In the genomic region with DNA sequence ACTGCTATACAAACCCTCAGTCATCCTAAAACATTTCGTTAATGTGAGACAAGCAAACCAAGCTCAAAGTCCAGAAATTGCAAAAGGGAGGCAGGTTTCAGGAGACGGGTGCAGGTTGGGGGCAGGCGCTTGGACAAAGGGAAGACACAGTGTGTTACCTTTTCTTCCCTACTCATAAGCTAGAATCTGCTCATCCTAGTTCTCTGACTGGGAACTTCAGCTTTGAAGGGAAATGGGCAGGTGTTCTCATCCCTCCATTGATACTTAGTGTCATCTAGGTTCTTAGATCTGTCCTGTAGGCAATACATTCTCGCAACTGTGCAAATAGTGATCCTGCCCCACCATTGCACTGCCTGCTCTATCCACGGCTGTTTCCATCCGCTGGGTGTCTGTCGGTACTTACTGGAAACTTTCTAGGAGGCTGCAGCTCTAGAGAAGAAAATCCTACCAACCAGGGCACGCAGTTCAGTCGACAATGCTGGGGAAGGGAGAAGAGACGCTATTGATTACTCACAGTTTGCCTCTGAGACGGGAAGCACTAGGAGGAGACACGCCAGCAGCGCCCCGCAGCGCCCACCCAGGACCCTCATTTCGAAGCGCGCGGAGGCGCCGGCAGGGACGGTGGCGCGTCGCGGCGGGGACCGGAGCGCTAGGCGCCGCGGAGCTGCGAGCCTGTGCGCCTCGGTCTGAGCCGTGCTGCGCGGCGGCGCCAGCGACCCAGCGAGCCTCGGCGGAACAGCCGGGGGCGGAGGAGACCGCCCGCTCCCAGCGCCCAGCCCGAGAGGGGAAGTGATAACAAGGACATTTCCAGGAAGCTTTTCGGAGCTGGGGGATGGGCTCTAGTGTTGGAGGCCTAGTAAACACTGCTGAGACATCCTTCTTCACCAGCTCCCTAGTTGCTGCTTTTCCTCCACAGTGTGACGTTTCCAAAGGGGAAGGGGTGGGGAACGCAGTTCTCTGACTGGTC, we compare ENCODE assay signal across 8 cellular contexts. TPM values are rescaled to one million over a fixed set of nuclear protein-coding genes. Genes with fewer than 3 reads are reported as not detected.
DNase-seq lines count a peak whose midpoint lies in the region; ATAC-seq and TF ChIP-seq lines count a peak whose summit lies in the region.

A gene (minus strand): TSS at position 737 of the 967 bp plus-strand sequence. CDS start 147 bp downstream, at position 590.

- H3K79me2 ChIP-seq in OCI-LY1 (ENCODE audit: insufficient read depth, low read length) = no peaks in the 10 kb centered on the region

- H3K27ac Mint-ChIP-seq in CD4-positive, alpha-beta T cell = no peak within 1 kb of the TSS

- POLR2A ChIA-PET in CD4-positive, alpha-beta T cell (lab: Charles Lee) = interaction anchor here (1.2 kb wide), 1 partner anchor 89 kb away, joined by 4 read pairs; a partner anchor contains a TSS

- H3K4me3 ChIP-seq in OCI-LY1 (ENCODE audit: low read depth, low read length, poor library complexity, severe bottlenecking) = peak within 1 kb of the TSS; percentile 58

- H3K9me2 ChIP-seq in OCI-LY1 (ENCODE audit: low read depth, low read length) = no peaks in the 10 kb centered on the region

- ATAC-seq in CD4-positive, alpha-beta T cell (ENCODE audit: poor library complexity) = peak; percentile 90
- ATAC-seq in GM19452 (IDR thresholded peaks at IDR 0.05; ENCODE audit: unreplicated experiment) (peak; percentile 88), HG03521 (IDR thresholded peaks at IDR 0.05; ENCODE audit: unreplicated experiment) (peak; percentile 78), esophagus mucosa (peak; percentile 92)
- ATAC-seq in activated T-cell treated with anti-CD3 and anti-CD28 coated beads, Interleukin-2, amount 50 U/mL, for 4 hours = peak; percentile 92 to 97

- peak within 1 kb of the TSS; percentile 81 for H3K4me3 Mint-ChIP-seq in CD4-positive, alpha-beta T cell
- peak within 1 kb of the TSS; percentile 76 for H3K4me3 Mint-ChIP-seq in activated T-cell treated with anti-CD3 and anti-CD28 coated beads, Interleukin-2, amount 50 U/mL, for 4 hours

- H3K9ac ChIP-seq in OCI-LY1 (ENCODE audit: low read length) = peak within 1 kb of the TSS; percentile 26; the same call in 1 of the 2 replicates

- H3K36me3 ChIP-seq in OCI-LY1 (ENCODE audit: insufficient read depth, low read length) = no peaks in the 10 kb centered on the region

- TF ChIP-seq CTCF in CD4-positive, alpha-beta T cell (IDR thresholded peaks at IDR 0.05) = no peak
- no peak for TF ChIP-seq CTCF in OCI-LY1 (IDR thresholded peaks at IDR 0.05; ENCODE audit: low read length)

- peaks cover 17% of the 10 kb centered on the region for H3K4me1 Mint-ChIP-seq in CD4-positive, alpha-beta T cell (ENCODE audit: low read depth)
- H3K4me1 Mint-ChIP-seq in activated T-cell treated with anti-CD3 and anti-CD28 coated beads, Interleukin-2, amount 50 U/mL, for 4 hours (ENCODE audit: low read depth) = peaks cover 8% of the 10 kb centered on the region

- no peak within 1 kb of the TSS for H3K27ac ChIP-seq in CD4-positive, alpha-beta T cell (ENCODE audit: low read depth, low read length)
- no peak within 1 kb of the TSS for H3K27ac ChIP-seq in OCI-LY1 (ENCODE audit: low read depth, low read length, poor library complexity, severe bottlenecking)

- peak within 1 kb of the TSS; percentile 89 for H3K4me2 ChIP-seq in OCI-LY1 (ENCODE audit: low read length)

- peaks cover 18% of the 10 kb centered on the region for H3K27me3 Mint-ChIP-seq in CD4-positive, alpha-beta T cell
- peaks cover 16% of the 10 kb centered on the region for H3K27me3 Mint-ChIP-seq in activated T-cell treated with anti-CD3 and anti-CD28 coated beads, Interleukin-2, amount 50 U/mL, for 4 hours (ENCODE audit: low read depth)

- no peaks in the 10 kb centered on the region for H4K20me1 ChIP-seq in OCI-LY1 (ENCODE audit: insufficient read depth, low read length)

- CTCF ChIA-PET in CD4-positive, alpha-beta T cell (lab: Charles Lee) = interaction anchor here (1.1 kb wide), 1 partner anchor 96 kb away, joined by 3 read pairs; no protein-coding TSS in a partner anchor

- peak in 8 of 10 experiments; percentile 11 to 45 (median 27) for DNase-seq in CD4-positive, alpha-beta T cell
- DNase-seq in activated T-cell treated with anti-CD3 and anti-CD28 coated beads, Interleukin-2, amount 50 U/mL, for 4 hours = peak; percentile 26
- peak; percentile 41 for DNase-seq in middle frontal gyrus (ENCODE audit: extremely low spot score, low spot score)
- peak; percentile 22 to 40 for DNase-seq in stimulated activated CD8-positive, alpha-beta memory T cell treated with anti-CD3 and anti-CD28 coated beads, Interleukin-7, amount 100 ng/mL, for 48 hours (ENCODE audit: extremely low read depth in 1 of 2, low read depth in 1 of 2)

- H3F3A ChIP-seq in OCI-LY1 (ENCODE audit: insufficient read depth, low read length) = no peaks in the 10 kb centered on the region

- intact Hi-C loops in CD4-positive, alpha-beta T cell (cut with DNase I, micrococcal nuclease) = no loop called here

- H3K9me3 Mint-ChIP-seq in CD4-positive, alpha-beta T cell = no peaks in the 10 kb centered on the region
- no peaks in the 10 kb centered on the region for H3K9me3 Mint-ChIP-seq in activated T-cell treated with anti-CD3 and anti-CD28 coated beads, Interleukin-2, amount 50 U/mL, for 4 hours

- no peaks in the 10 kb centered on the region for H3K36me3 Mint-ChIP-seq in CD4-positive, alpha-beta T cell (ENCODE audit: low read depth)
- no peaks in the 10 kb centered on the region for H3K36me3 Mint-ChIP-seq in activated T-cell treated with anti-CD3 and anti-CD28 coated beads, Interleukin-2, amount 50 U/mL, for 4 hours (ENCODE audit: insufficient read depth)

- H3K4me1 ChIP-seq in OCI-LY1 (ENCODE audit: insufficient read depth, low read length, severe bottlenecking) = peaks cover 6% of the 10 kb centered on the region

- peaks cover 11% of the 10 kb centered on the region for H3K27me3 ChIP-seq in CD4-positive, alpha-beta T cell (ENCODE audit: control insufficient read depth, insufficient read depth, low read length)
- no peaks in the 10 kb centered on the region for H3K27me3 ChIP-seq in OCI-LY1 (ENCODE audit: insufficient read depth, low read length)

- no peaks in the 10 kb centered on the region for H3K9me3 ChIP-seq in CD4-positive, alpha-beta T cell (ENCODE audit: control insufficient read depth, low read length)
- H3K9me3 ChIP-seq in OCI-LY1 (ENCODE audit: low read length) = no peaks in the 10 kb centered on the region

- H2AFZ ChIP-seq in OCI-LY1 (ENCODE audit: low read length) = no peak within 1 kb of the TSS

RNA-seq across cellular contexts. Expression of the gene that starts here (rescaled TPM):
- not detected for total RNA-seq in CD4-positive, alpha-beta T cell
- under 1 TPM; 0.08 to 0.33 (median 0.32) TPM for total RNA-seq in activated T-cell treated with anti-CD3 and anti-CD28 coated beads, Interleukin-2, amount 50 U/mL, for 4 hours
- 10.0 TPM for total RNA-seq in esophagus mucosa

Comparison
In these comparisons a context has a peak if more than half of its experiments do, and no peak if none do; other contexts are left out.
1. Peak in DNase-seq and ATAC-seq in CD4-positive, alpha-beta T cell; RNA of the gene not detected or under 1 TPM.
2. Peak in DNase-seq and ATAC-seq in activated T-cell treated with anti-CD3 and anti-CD28 coated beads, Interleukin-2, amount 50 U/mL, for 4 hours; RNA of the gene not detected or under 1 TPM.